In the genomic region with DNA sequence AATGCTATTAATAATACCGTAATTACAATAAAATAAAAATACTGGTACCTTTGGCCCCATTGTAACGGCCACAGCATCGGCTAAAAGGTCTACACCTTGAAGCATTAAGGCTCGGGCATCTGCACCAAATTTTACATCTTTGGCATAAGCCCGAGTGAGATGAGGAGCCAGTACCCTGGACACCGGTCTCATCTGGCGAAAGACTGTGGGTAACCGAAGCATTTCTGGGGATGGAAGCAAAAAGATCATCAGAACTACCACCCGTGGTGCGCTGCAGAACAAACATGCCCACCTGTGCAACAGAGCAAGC, we compare ENCODE assay signal across 8 cellular contexts. TPM values are rescaled to one million over a fixed set of nuclear protein-coding genes. Genes with fewer than 3 reads are reported as not detected.
DNase-seq lines count a peak whose midpoint lies in the region; ATAC-seq, FAIRE-seq and TF ChIP-seq lines count a peak whose summit lies in the region.

No MANE protein-coding gene starts in this region.

- no peak overlapping the region for H2AFZ ChIP-seq in mammary epithelial cell (ENCODE audit: low read depth, low read length)

- H3K79me2 ChIP-seq in mammary epithelial cell (ENCODE audit: insufficient read depth, low read length): peaks cover 94% of the 10 kb centered on the region

- CTCF ChIA-PET in mammary epithelial cell (lab: Charles Lee; ENCODE audit: low non-redundant PET): no interaction called here

- H3K9ac ChIP-seq in mammary epithelial cell (ENCODE audit: insufficient read depth, low read length): peak overlapping the region; percentile 87

- peak overlapping the region; percentile 89 for H3K4me2 ChIP-seq in mammary epithelial cell (ENCODE audit: insufficient read depth, low read depth, low read length)

- H3K27ac ChIP-seq in right atrium auricular region (peak overlapping the region; percentile 99), mammary epithelial cell (ENCODE audit: insufficient read depth, low read depth, low read length) (peak overlapping the region; percentile 78), vagina (peak overlapping the region; percentile 100)

- ATAC-seq in Right ventricle myocardium superior (ENCODE audit: poor library complexity): no peak

- H3K36me3 ChIP-seq in right atrium auricular region (peaks cover 50% of the 10 kb centered on the region), mammary epithelial cell (ENCODE audit: insufficient read depth, low read length) (peaks cover 51% of the 10 kb centered on the region), vagina (peaks cover 0 to 43% of the 10 kb centered on the region in 2 donors)

- BruUV-seq in mammary epithelial cell (replicated peaks; lab: Mats Ljungman, UMichigan): no TSS peak

- H4K20me1 ChIP-seq in mammary epithelial cell (ENCODE audit: insufficient read depth, low read length): peaks cover 17% of the 10 kb centered on the region

- dilution Hi-C loops in mammary epithelial cell (cut with HindIII; ENCODE audit: low sequenced_read_pairs): loop anchor here (5.0 kb wide), 1 partner anchor 41 kb away; no protein-coding TSS in a partner anchor

- intact Hi-C loops in Right ventricle myocardium superior (cut with DNase I) (no loop called here), mammary epithelial cell (cut with micrococcal nuclease) (loop anchor here (1.0 to 10.0 kb wide), 5 partner anchors 8 to 280 kb away; a partner anchor contains a TSS), vagina (cut with DNase I) (no loop called here)

- no peak for TF ChIP-seq CTCF in right atrium auricular region (IDR thresholded peaks at IDR 0.05)
- TF ChIP-seq CTCF in mammary epithelial cell (conservative IDR thresholded peaks at IDR 0.05 in 1 of 2, IDR thresholded peaks at IDR 0.05 in 1 of 2; ENCODE audit: extremely low read depth in 1 of 2, insufficient read depth in 1 of 2, low read depth in 1 of 2, low read length in 2 of 2): no peak
- TF ChIP-seq CTCF in vagina (IDR thresholded peaks at IDR 0.05): no peak

- H3K9me3 ChIP-seq in right atrium auricular region (no peaks in the 10 kb centered on the region), mammary epithelial cell (replicated peaks; ENCODE audit: insufficient read depth, low read length) (no peaks in the 10 kb centered on the region), mononuclear cell (ENCODE audit: low read depth, low read length) (no peaks in the 10 kb centered on the region), vagina (no peaks in the 10 kb centered on the region)

- TF ChIP-seq POLR2A in vagina (IDR thresholded peaks at IDR 0.05) (no peak), H54 (IDR thresholded peaks at IDR 0.05; ENCODE audit: low read depth, low read length) (no peak)

- FAIRE-seq in H54 (lab: Jason Lieb, UNC): no peak

- in situ Hi-C loops in mammary epithelial cell (cut with MboI; ENCODE audit: low sequenced_read_pairs in 2 of 2): no loop called here

- WGBS in mammary epithelial cell (ENCODE audit: low coverage, missing lambda C conversion rate): 1% methylated on average over 10 of the region's 10 CpGs

- H3K4me1 ChIP-seq in right atrium auricular region: peaks cover 0 to 53% of the 10 kb centered on the region in 2 donors
- peaks cover 31% of the 10 kb centered on the region for H3K4me1 ChIP-seq in mammary epithelial cell (ENCODE audit: insufficient read depth, low read length)
- H3K4me1 ChIP-seq in mononuclear cell (ENCODE audit: insufficient read depth, low read length): peaks cover 39% of the 10 kb centered on the region
- peaks cover 53% of the 10 kb centered on the region for H3K4me1 ChIP-seq in vagina

- H3K27me3 ChIP-seq in right atrium auricular region (no peaks in the 10 kb centered on the region), mammary epithelial cell (ENCODE audit: insufficient read depth, low read length) (no peaks in the 10 kb centered on the region), mononuclear cell (ENCODE audit: insufficient read depth, low read length) (no peaks in the 10 kb centered on the region), vagina (no peaks in the 10 kb centered on the region)

- H3K4me3 ChIP-seq in right atrium auricular region (peak overlapping the region; percentile 89 to 94), mammary epithelial cell (replicated peaks in 1 of 3; ENCODE audit: insufficient read depth in 1 of 3, low read depth in 2 of 3, low read length in 3 of 3) (peak overlapping the region; percentile 75 to 94 (median 88)), mononuclear cell (ENCODE audit: low read length) (peak overlapping the region; percentile 71), vagina (peak overlapping the region; percentile 93 to 94)

- DNase-seq in right atrium auricular region (ENCODE audit: low spot score): no peak
- DNase-seq in Right ventricle myocardium superior: no peak
- DNase-seq in mammary epithelial cell: no peak
- no peak for DNase-seq in vagina (ENCODE audit: extremely low spot score in 2 of 2)
- no peak for DNase-seq in NCI-H526 treated with DMSO at 0.1 percent for 48 hours (lab: John Stamatoyannopoulos, UW)
- no peak for DNase-seq in H54 (ENCODE audit: insufficient read length, low spot score)
- no peak for DNase-seq in iPS-NIHi11 (ENCODE audit: low spot score)

RNA-seq across cellular contexts. Expression of a gene that starts 1.1 kb away (rescaled TPM):
- total RNA-seq in right atrium auricular region: 10 to 100 TPM; 70.0 to 96.0 TPM
- 131 TPM for total RNA-seq in Right ventricle myocardium superior
- total RNA-seq in mammary epithelial cell: 100 to 1,000 TPM; 143 to 350 TPM
- 214 TPM for polyA plus RNA-seq in mammary epithelial cell
- polyA minus RNA-seq in mammary epithelial cell: 549 TPM
- total RNA-seq in mononuclear cell: 90.6 TPM
- 127 TPM for total RNA-seq in vagina

RNA-seq across cellular contexts. Expression of a gene that starts 1.6 kb away (rescaled TPM):
- 100 to 1,000 TPM in 1 of 2 donors, 10 to 100 TPM in 1; 82.7 to 122 TPM for total RNA-seq in right atrium auricular region
- total RNA-seq in Right ventricle myocardium superior: 107 TPM
- 100 to 1,000 TPM in 1 of 2 donors, 10 to 100 TPM in 1; 30.2 to 118 TPM for total RNA-seq in mammary epithelial cell
- 168 TPM for polyA plus RNA-seq in mammary epithelial cell
- 3.2 TPM for polyA minus RNA-seq in mammary epithelial cell
- 35.7 TPM for total RNA-seq in mononuclear cell
- total RNA-seq in vagina: 39.0 TPM

RNA-seq across cellular contexts. Expression of a gene that starts 17.3 kb away (rescaled TPM):
- total RNA-seq in right atrium auricular region (10 to 100 TPM; 23.5 to 35.9 TPM), Right ventricle myocardium superior (27.6 TPM), mammary epithelial cell (10 to 100 TPM; 23.6 to 28.8 TPM), mononuclear cell (87.6 TPM), vagina (24.3 TPM)
- polyA plus RNA-seq in mammary epithelial cell: 25.8 TPM
- 6.7 TPM for polyA minus RNA-seq in mammary epithelial cell

RNA-seq across cellular contexts. Expression of a gene that starts 45.2 kb away (rescaled TPM):
- total RNA-seq in right atrium auricular region (10 to 100 TPM; 29.5 to 33.2 TPM), Right ventricle myocardium superior (20.6 TPM), mammary epithelial cell (10 to 100 TPM; 23.9 to 40.0 TPM), mononuclear cell (109 TPM), vagina (28.5 TPM)
- polyA plus RNA-seq in mammary epithelial cell: 2.7 TPM
- 34.8 TPM for polyA minus RNA-seq in mammary epithelial cell
